In the genomic region with DNA sequence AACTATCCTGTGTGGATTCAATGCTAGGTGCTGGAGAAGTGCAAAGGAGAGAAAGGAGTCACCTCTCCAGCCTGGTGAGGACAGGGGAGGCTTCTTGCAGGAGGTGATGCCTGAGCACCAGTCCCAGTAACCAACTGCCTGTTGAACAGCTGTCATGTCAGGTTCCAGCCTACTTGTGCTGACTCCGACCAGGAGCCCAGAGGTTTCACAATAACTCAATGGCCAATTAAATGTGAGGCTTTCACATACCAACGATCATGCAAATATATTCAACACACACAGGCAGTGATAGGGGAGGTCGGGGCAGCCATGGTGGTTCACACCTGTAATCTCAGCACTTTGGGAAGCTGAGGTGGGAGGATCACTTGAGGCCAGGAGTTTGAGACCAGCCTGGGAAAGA, we compare ENCODE assay signal across 21 cellular contexts.
"Had no signal": no experiment of that assay in that cellular context is flagged by ENCODE, and none has a peak within 500 bp of the region (broad histone marks: within the 10 kb centered on the region; RNA-seq: fewer than 3 reads in every experiment).

No MANE protein-coding gene starts in this region.

- DNase-seq: activated CD4-positive, alpha-beta T cell treated with anti-CD3 and anti-CD28 coated beads, Interleukin-2, amount 10 ng/mL, durations not matched to agents 7 days and 5 days; activated CD8-positive, alpha-beta memory T cell treated with anti-CD3 and anti-CD28 coated beads, Interleukin-2, amount 10 ng/mL, durations not matched to agents 7 days and 5 days; activated CD8-positive, alpha-beta T cell treated with anti-CD3 and anti-CD28 coated beads for 36 hours; activated gamma-delta T cell; activated naive CD4-positive, alpha-beta T cell treated with anti-CD3 and anti-CD28 coated beads, Interleukin-2, amount 50 U/mL, for 16 hours; activated naive CD8-positive, alpha-beta T cell treated with anti-CD3 and anti-CD28 coated beads, Interleukin-2, amount 50 U/mL, for 24 hours; activated T-cell treated with anti-CD3 and anti-CD28 coated beads for 4 hours; head of caudate nucleus; hypothalamus; ovary; psoas muscle; stimulated activated CD4-positive, alpha-beta T cell treated with anti-CD3 and anti-CD28 coated beads, Interleukin-12 subunit alpha, Interleukin-12 subunit beta, amount 100 ng/mL, for 4 hours; stimulated activated CD4-positive, alpha-beta T cell treated with anti-CD3 and anti-CD28 coated beads, Interleukin-4, amount 100 ng/mL, for 4 hours; substantia nigra; tibial artery had no signal

- H3K9me3 ChIP-seq: gastroesophageal sphincter, neutrophil, ovary, psoas muscle, right atrium auricular region, tibial artery had no signal

- H3K27me3 ChIP-seq: cardiac muscle cell, gastroesophageal sphincter, neutrophil, ovary, right atrium auricular region, tibial artery had no signal

- H3K4me3 ChIP-seq: cardiac muscle cell, gastroesophageal sphincter, ovary, psoas muscle, right atrium auricular region, tibial artery had no signal

- H3K27ac ChIP-seq: cardiac muscle cell, epithelial cell of prostate, gastroesophageal sphincter, neutrophil, ovary, psoas muscle, right atrium auricular region, tibial artery had no signal

- ATAC-seq: activated CD8-positive, alpha-beta memory T cell treated with anti-CD3 and anti-CD28 coated beads, Interleukin-2, amount 10 ng/mL, durations not matched to agents 7 days and 5 days; activated CD8-positive, alpha-beta T cell treated with anti-CD3 and anti-CD28 coated beads for 36 hours; activated naive CD8-positive, alpha-beta T cell treated with anti-CD3 and anti-CD28 coated beads, Interleukin-2, amount 50 U/mL, for 24 hours; gastroesophageal sphincter; natural killer cell treated with Interleukin-12 subunit alpha and Interleukin-12 subunit beta and Interleukin-15 and Interleukin-18, amount 100 ng/mL, for 72 hours; psoas muscle had no signal

- H3K36me3 ChIP-seq: cardiac muscle cell, neutrophil, ovary, right atrium auricular region, tibial artery had no signal

- H3K4me1 ChIP-seq: gastroesophageal sphincter, psoas muscle, tibial artery had no signal
